15 cellular contexts compared by ENCODE assay signal in the genomic region with DNA sequence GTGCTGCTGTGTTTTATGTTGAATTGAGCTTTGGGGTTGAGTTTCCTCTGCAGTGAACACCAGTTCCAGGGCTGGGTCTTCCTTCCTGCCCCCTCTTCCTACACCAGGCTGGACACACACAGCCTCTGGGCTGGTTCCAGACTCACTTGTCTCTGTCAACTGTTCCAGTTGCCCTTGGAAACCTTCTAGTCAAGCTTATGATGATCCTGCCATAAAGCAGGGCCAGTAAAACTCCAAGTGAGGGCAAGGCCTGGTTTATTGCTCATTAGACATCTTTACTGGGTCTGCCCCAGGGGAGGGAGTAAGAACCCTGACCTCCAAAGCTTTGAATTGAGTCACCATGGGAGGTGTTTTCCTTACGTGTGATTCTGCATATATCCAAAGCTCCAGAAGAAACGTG.
DNase-seq lines count a peak whose midpoint lies in the region; ATAC-seq and TF ChIP-seq lines count a peak whose summit lies in the region.
"Had no signal": no experiment of that assay in that cellular context is flagged by ENCODE, and none has a peak within 500 bp of the region (broad histone marks: within the 10 kb centered on the region; RNA-seq: fewer than 3 reads in every experiment).

No MANE protein-coding gene starts in this region.

- H4K8ac ChIP-seq in trophoblast cell (ENCODE audit: low read depth, low read length), result no peak overlapping the region

- H3K27ac ChIP-seq in trophoblast cell (ENCODE audit: low read depth, low read length) (no peak overlapping the region), esophagus muscularis mucosa (replicated peaks in 1 of 4) (peak overlapping the region in 1 of 4 donors; percentile 25)
- H3K27ac ChIP-seq: ovary had no signal

- no peak overlapping the region for H3K23ac ChIP-seq in trophoblast cell (ENCODE audit: low read length)

- WGBS in trophoblast cell (ENCODE audit: extremely low coverage, insufficient coverage, insufficient read length), result no CpG with 5 or more reads among the region's 2 CpGs
- WGBS in esophagus muscularis mucosa, result 79% methylated on average over 2 of the region's 2 CpGs

- TF ChIP-seq POLR2A in esophagus muscularis mucosa (IDR thresholded peaks at IDR 0.05; ENCODE audit: low read depth), result no peak

- no peak overlapping the region for H2BK5ac ChIP-seq in trophoblast cell (ENCODE audit: low read depth, low read length, poor library complexity)

- no peaks in the 10 kb centered on the region for H3K36me3 Mint-ChIP-seq in effector memory CD8-positive, alpha-beta T cell (ENCODE audit: insufficient read depth)

- no peak overlapping the region for H3K18ac ChIP-seq in trophoblast cell (ENCODE audit: low read length)

- no peak overlapping the region for H3K14ac ChIP-seq in trophoblast cell (ENCODE audit: low read length)

- H4K12ac ChIP-seq in trophoblast cell (ENCODE audit: low read depth, low read length), result no peak overlapping the region

- H2BK120ac ChIP-seq in trophoblast cell (ENCODE audit: insufficient read depth, low read length, poor library complexity), result no peak overlapping the region

- H3K27me3 ChIP-seq in trophoblast cell (ENCODE audit: insufficient read depth, low read length) (no peaks in the 10 kb centered on the region), esophagus muscularis mucosa (no peaks in the 10 kb centered on the region)
- H3K27me3 ChIP-seq: ovary had no signal

- H2AK5ac ChIP-seq in trophoblast cell (ENCODE audit: low read length), result no peak overlapping the region

- H3K4me3 ChIP-seq in trophoblast cell (ENCODE audit: low read depth, low read length) (no peak overlapping the region), esophagus muscularis mucosa (no peak overlapping the region)
- H3K4me3 ChIP-seq: ovary had no signal

- H3K4me2 ChIP-seq in trophoblast cell (ENCODE audit: low read length), result no peak overlapping the region

- no peak overlapping the region for H3K4ac ChIP-seq in trophoblast cell (ENCODE audit: low read depth, low read length)

- H3K4me3 Mint-ChIP-seq in effector memory CD8-positive, alpha-beta T cell, result no peak overlapping the region
- H3K4me3 Mint-ChIP-seq: activated CD4-positive, alpha-beta T cell treated with anti-CD3 and anti-CD28 coated beads, Interleukin-2, amount 10 ng/mL, durations not matched to agents 7 days and 5 days; T-helper 17 cell had no signal

- H3K9me3 Mint-ChIP-seq in effector memory CD8-positive, alpha-beta T cell, result no peaks in the 10 kb centered on the region
- H3K9me3 Mint-ChIP-seq: activated CD4-positive, alpha-beta T cell treated with anti-CD3 and anti-CD28 coated beads, Interleukin-2, amount 10 ng/mL, durations not matched to agents 7 days and 5 days had no signal

- H3K9me3 ChIP-seq in trophoblast cell (ENCODE audit: insufficient read depth, low read depth, low read length) (peaks cover 4% of the 10 kb centered on the region), esophagus muscularis mucosa (no peaks in the 10 kb centered on the region)
- H3K9me3 ChIP-seq: ovary had no signal

- DNase-seq in HT-29 (ENCODE audit: low spot score) (peak; percentile 5), amniotic epithelial cell (ENCODE audit: low read depth) (peak; percentile 20), left ventricle myocardium superior (no peak), trophoblast cell (peak; percentile 67 to 76), NCI-H2081 treated with DMSO at 0.1 percent for 48 hours (lab: John Stamatoyannopoulos, UW) (no peak), esophagus muscularis mucosa (ENCODE audit: extremely low spot score) (no peak)
- no peak for DNase-seq in effector memory CD8-positive, alpha-beta T cell
- DNase-seq: activated CD4-positive, alpha-beta T cell treated with anti-CD3 and anti-CD28 coated beads, Interleukin-2, amount 10 ng/mL, durations not matched to agents 7 days and 5 days; activated gamma-delta T cell; C1 segment of cervical spinal cord; NCI-H187; ovary; T-helper 17 cell had no signal

- no peaks in the 10 kb centered on the region for H3K79me2 ChIP-seq in trophoblast cell (ENCODE audit: control insufficient read depth, insufficient read depth, low read length, poor library complexity)

- no peak overlapping the region for H3K9ac ChIP-seq in trophoblast cell (ENCODE audit: low read length)

- H2AFZ ChIP-seq in trophoblast cell (ENCODE audit: insufficient read depth, low read length, poor library complexity), result no peak overlapping the region

- H2BK12ac ChIP-seq in trophoblast cell (ENCODE audit: low read length), result no peak overlapping the region

- peaks cover 6 to 7% of the 10 kb centered on the region in 2 donors for H3K27me3 Mint-ChIP-seq in effector memory CD8-positive, alpha-beta T cell

- no peak overlapping the region for H4K91ac ChIP-seq in trophoblast cell (ENCODE audit: low read depth, low read length)

- TF ChIP-seq EP300 in esophagus muscularis mucosa (IDR thresholded peaks at IDR 0.05), result no peak

- no peaks in the 10 kb centered on the region for H3K79me1 ChIP-seq in trophoblast cell (ENCODE audit: low read length)

- no peaks in the 10 kb centered on the region for H3K4me1 Mint-ChIP-seq in effector memory CD8-positive, alpha-beta T cell (ENCODE audit: low read depth in 2 of 2)
- H3K4me1 Mint-ChIP-seq: T-helper 17 cell had no signal

- H3K27ac Mint-ChIP-seq in effector memory CD8-positive, alpha-beta T cell, result no peak overlapping the region
- H3K27ac Mint-ChIP-seq: activated CD4-positive, alpha-beta T cell treated with anti-CD3 and anti-CD28 coated beads, Interleukin-2, amount 10 ng/mL, durations not matched to agents 7 days and 5 days; T-helper 17 cell had no signal

- H3K4me1 ChIP-seq in trophoblast cell (ENCODE audit: control insufficient read depth in 1 of 2, insufficient read depth in 2 of 2, low read length in 2 of 2) (peaks cover 0 to 6% of the 10 kb centered on the region in 2 experiments), esophagus muscularis mucosa (peaks cover 0 to 27% (median 15%) of the 10 kb centered on the region in 4 donors)

- TF ChIP-seq CTCF in esophagus muscularis mucosa (IDR thresholded peaks at IDR 0.05), result no peak

- no peaks in the 10 kb centered on the region for H3K36me3 ChIP-seq in trophoblast cell (ENCODE audit: control insufficient read depth in 1 of 2, insufficient read depth in 2 of 2, low read length in 2 of 2)
- no peaks in the 10 kb centered on the region for H3K36me3 ChIP-seq in esophagus muscularis mucosa
- H3K36me3 ChIP-seq: ovary had no signal

- ATAC-seq in left ventricle myocardium superior (peak; percentile 69), HG03378 (IDR thresholded peaks at IDR 0.05; ENCODE audit: unreplicated experiment) (no peak)
- ATAC-seq in effector memory CD8-positive, alpha-beta T cell (replicated peaks), result no peak
- ATAC-seq: HCT116, T-helper 17 cell had no signal

- intact Hi-C loops in left ventricle myocardium superior (cut with micrococcal nuclease), result loop anchor here (2.0 kb wide), 1 partner anchor 43 kb away; no protein-coding TSS in a partner anchor
- intact Hi-C loops in esophagus muscularis mucosa (cut with DNase I), result no loop called here

Comparison
In these comparisons a context has a peak if more than half of its experiments do, and no peak if none do; other contexts are left out.
1. DNase-seq: peak in HT-29 (single experiment), amniotic epithelial cell (single experiment) and trophoblast cell (2 of 2); none in left ventricle myocardium superior (single experiment), NCI-H2081 treated with DMSO at 0.1 percent for 48 hours (single experiment), effector memory CD8-positive, alpha-beta T cell (0 of 3) and esophagus muscularis mucosa (single experiment).